8 cellular contexts compared by ENCODE assay signal in genomic region chr11:119106564-119107537, GRCh38. TPM values are rescaled to one million over a fixed set of nuclear protein-coding genes. Genes with fewer than 3 reads are reported as not detected.
DNase-seq lines count a peak whose midpoint lies in the region; ATAC-seq and TF ChIP-seq lines count a peak whose summit lies in the region.

Gene C2CD2L, plus strand, starts transcription at chr11:119107344. Its CDS starts 398 bp downstream, at chr11:119107742.

- peak within 1 kb of the TSS; percentile 96 for H2AFZ ChIP-seq in Loucy (ENCODE audit: low read length)

- H3K9me2 ChIP-seq in DOHH2 (replicated peaks; ENCODE audit: control insufficient read depth, low read length) (no peaks in the 10 kb centered on the region), Loucy (replicated peaks; ENCODE audit: low read depth, low read length) (no peaks in the 10 kb centered on the region)

- H3K4me1 Mint-ChIP-seq in activated T-helper 2 cell treated with anti-CD3 and anti-CD28 coated beads, Interferon-gamma antibody, Interleukin-2, Interleukin-4, amounts not matched to agents 10 μg/mL and 5 μg/mL and 100 μg/mL, durations not matched to agents 14 hours and 24 hours and 36 hours (ENCODE audit: low read depth), result peaks cover 40% of the 10 kb centered on the region
- peaks cover 71% of the 10 kb centered on the region for H3K4me1 Mint-ChIP-seq in nephron progenitor cell

- H3K27me3 ChIP-seq in DOHH2 (ENCODE audit: control insufficient read depth, low read length), result no peaks in the 10 kb centered on the region
- no peaks in the 10 kb centered on the region for H3K27me3 ChIP-seq in Loucy (ENCODE audit: insufficient read depth, low read length, poor library complexity, severe bottlenecking)

- H3K79me2 ChIP-seq in DOHH2 (ENCODE audit: control insufficient read depth, low read length) (peaks cover 42% of the 10 kb centered on the region), Loucy (ENCODE audit: insufficient read depth, low read length) (peaks cover 35% of the 10 kb centered on the region)

- no peaks in the 10 kb centered on the region for H3K9me3 ChIP-seq in DOHH2 (ENCODE audit: control insufficient read depth, insufficient read depth, low read length)
- H3K9me3 ChIP-seq in Loucy (ENCODE audit: insufficient read depth, low read depth, low read length), result no peaks in the 10 kb centered on the region

- H3K9me3 Mint-ChIP-seq in activated T-helper 2 cell treated with anti-CD3 and anti-CD28 coated beads, Interferon-gamma antibody, Interleukin-2, Interleukin-4, amounts not matched to agents 10 μg/mL and 5 μg/mL and 100 μg/mL, durations not matched to agents 14 hours and 24 hours and 36 hours, result no peaks in the 10 kb centered on the region
- no peaks in the 10 kb centered on the region for H3K9me3 Mint-ChIP-seq in nephron progenitor cell

- peak; percentile 89 for TF ChIP-seq POLR2A in Raji (IDR thresholded peaks at IDR 0.05; ENCODE audit: insufficient read depth, low read depth, low read length)

- H3K4me1 ChIP-seq in DOHH2 (ENCODE audit: control insufficient read depth, low read length), result peaks cover 50% of the 10 kb centered on the region
- H3K4me1 ChIP-seq in Loucy (ENCODE audit: insufficient read depth, low read length, poor library complexity, severe bottlenecking), result peaks cover 36% of the 10 kb centered on the region

- H3F3A ChIP-seq in DOHH2 (ENCODE audit: control insufficient read depth, insufficient read depth) (peaks cover 10% of the 10 kb centered on the region), Loucy (ENCODE audit: low read depth) (no peaks in the 10 kb centered on the region)

- H3K36me3 ChIP-seq in DOHH2 (ENCODE audit: control insufficient read depth, low read length) (peaks cover 32% of the 10 kb centered on the region), Loucy (ENCODE audit: insufficient read depth, low read length) (peaks cover 4% of the 10 kb centered on the region; the same call in 1 of the 2 replicates)

- peaks cover 22% of the 10 kb centered on the region for H3K36me3 Mint-ChIP-seq in activated T-helper 2 cell treated with anti-CD3 and anti-CD28 coated beads, Interferon-gamma antibody, Interleukin-2, Interleukin-4, amounts not matched to agents 10 μg/mL and 5 μg/mL and 100 μg/mL, durations not matched to agents 14 hours and 24 hours and 36 hours (ENCODE audit: low read depth)
- H3K36me3 Mint-ChIP-seq in nephron progenitor cell (ENCODE audit: low read depth), result peaks cover 7% of the 10 kb centered on the region

- TF ChIP-seq CTCF in DOHH2 (IDR thresholded peaks at IDR 0.05; ENCODE audit: low read depth, low read length, poor library complexity, severe bottlenecking) (no peak), Loucy (conservative IDR thresholded peaks at IDR 0.05; ENCODE audit: low read length) (no peak), fibroblast of the aortic adventitia (IDR thresholded peaks at IDR 0.05; ENCODE audit: insufficient read depth, low read length) (no peak), nephron progenitor cell (IDR thresholded peaks at IDR 0.05) (no peak)

- peak; percentile 56 for DNase-seq in GOT3 (lab: John Stamatoyannopoulos, UW)
- DNase-seq in activated T-helper 2 cell treated with anti-CD3 and anti-CD28 coated beads, Interferon-gamma antibody, Interleukin-2, Interleukin-4, amounts not matched to agents 10 μg/mL and 5 μg/mL and 100 μg/mL, durations not matched to agents 14 hours and 24 hours and 36 hours (ENCODE audit: low spot score), result peak; percentile 89
- peak; percentile 85 for DNase-seq in fibroblast of the aortic adventitia (ENCODE audit: low read depth)
- peak; percentile 88 for DNase-seq in nephron progenitor cell
- peak; percentile 91 for DNase-seq in stimulated activated naive CD8-positive, alpha-beta T cell treated with anti-CD3 and anti-CD28 coated beads, Interleukin-15, Interleukin-2, amounts not matched to agents 100 U/mL and 50 U/mL, for 24 hours

- H3K4me2 ChIP-seq in DOHH2 (ENCODE audit: low read length), result peak within 1 kb of the TSS; percentile 84
- H3K4me2 ChIP-seq in Loucy (ENCODE audit: low read depth, low read length, poor library complexity, severe bottlenecking), result peak within 1 kb of the TSS; percentile 100

- peak within 1 kb of the TSS; percentile 92 for H3K9ac ChIP-seq in Loucy (ENCODE audit: low read depth, low read length, poor library complexity, severe bottlenecking)

- no peaks in the 10 kb centered on the region for H3K27me3 Mint-ChIP-seq in activated T-helper 2 cell treated with anti-CD3 and anti-CD28 coated beads, Interferon-gamma antibody, Interleukin-2, Interleukin-4, amounts not matched to agents 10 μg/mL and 5 μg/mL and 100 μg/mL, durations not matched to agents 14 hours and 24 hours and 36 hours (ENCODE audit: low read depth)
- peaks cover 19% of the 10 kb centered on the region for H3K27me3 Mint-ChIP-seq in nephron progenitor cell (ENCODE audit: low read depth, poor library complexity)

- peak; percentile 88 for ATAC-seq in stimulated activated naive CD8-positive, alpha-beta T cell treated with anti-CD3 and anti-CD28 coated beads, Interleukin-15, Interleukin-2, amounts not matched to agents 100 U/mL and 50 U/mL, for 24 hours

- peak within 1 kb of the TSS; percentile 92 for H3K27ac Mint-ChIP-seq in activated T-helper 2 cell treated with anti-CD3 and anti-CD28 coated beads, Interferon-gamma antibody, Interleukin-2, Interleukin-4, amounts not matched to agents 10 μg/mL and 5 μg/mL and 100 μg/mL, durations not matched to agents 14 hours and 24 hours and 36 hours
- H3K27ac Mint-ChIP-seq in nephron progenitor cell, result peak within 1 kb of the TSS; percentile 79

- peak within 1 kb of the TSS; percentile 80 for H3K27ac ChIP-seq in DOHH2 (ENCODE audit: low read depth, low read length)

- peak within 1 kb of the TSS; percentile 80 for H3K4me3 ChIP-seq in DOHH2 (ENCODE audit: low read length)
- H3K4me3 ChIP-seq in Loucy (ENCODE audit: low read length, poor library complexity, severe bottlenecking), result peak within 1 kb of the TSS; percentile 80
- H3K4me3 ChIP-seq in fibroblast of the aortic adventitia (ENCODE audit: low read depth, low read length), result peak within 1 kb of the TSS; percentile 84

- intact Hi-C loops in activated T-helper 2 cell treated with anti-CD3 and anti-CD28 coated beads, Interferon-gamma antibody, Interleukin-2, Interleukin-4, amounts not matched to agents 10 μg/mL and 5 μg/mL and 100 μg/mL, durations not matched to agents 14 hours and 24 hours and 36 hours (cut with micrococcal nuclease), result loop anchor here (1.0 kb wide), 3 partner anchors 8 to 14 kb away; partner anchors contain the start of gene HINFP

- peak within 1 kb of the TSS; percentile 98 for H3K4me3 Mint-ChIP-seq in activated T-helper 2 cell treated with anti-CD3 and anti-CD28 coated beads, Interferon-gamma antibody, Interleukin-2, Interleukin-4, amounts not matched to agents 10 μg/mL and 5 μg/mL and 100 μg/mL, durations not matched to agents 14 hours and 24 hours and 36 hours (ENCODE audit: low read depth)
- H3K4me3 Mint-ChIP-seq in nephron progenitor cell, result peak within 1 kb of the TSS; percentile 83

- H4K20me1 ChIP-seq in DOHH2 (ENCODE audit: control insufficient read depth, insufficient read depth, low read depth, low read length) (no peaks in the 10 kb centered on the region), Loucy (ENCODE audit: insufficient read depth, low read length, poor library complexity, severe bottlenecking) (no peaks in the 10 kb centered on the region)

RNA-seq across cellular contexts. Expression of gene C2CD2L, which starts in this region (rescaled TPM):
- 24.6 and 25.2 TPM in 2 replicates for total RNA-seq in activated T-helper 2 cell treated with anti-CD3 and anti-CD28 coated beads, Interferon-gamma antibody, Interleukin-2, Interleukin-4, amounts not matched to agents 10 μg/mL and 5 μg/mL and 100 μg/mL, durations not matched to agents 14 hours and 24 hours and 36 hours
- 2.6 and 4.9 TPM in 2 replicates for total RNA-seq in fibroblast of the aortic adventitia (ENCODE audit: low replicate concordance)

Comparison
In these comparisons a context has a peak if more than half of its experiments do, and no peak if none do; other contexts are left out.
1. Peak in every context shown above with its lines: DNase-seq, ATAC-seq, H3K4me3 ChIP-seq and H3K27ac ChIP-seq.